In the genomic region with DNA sequence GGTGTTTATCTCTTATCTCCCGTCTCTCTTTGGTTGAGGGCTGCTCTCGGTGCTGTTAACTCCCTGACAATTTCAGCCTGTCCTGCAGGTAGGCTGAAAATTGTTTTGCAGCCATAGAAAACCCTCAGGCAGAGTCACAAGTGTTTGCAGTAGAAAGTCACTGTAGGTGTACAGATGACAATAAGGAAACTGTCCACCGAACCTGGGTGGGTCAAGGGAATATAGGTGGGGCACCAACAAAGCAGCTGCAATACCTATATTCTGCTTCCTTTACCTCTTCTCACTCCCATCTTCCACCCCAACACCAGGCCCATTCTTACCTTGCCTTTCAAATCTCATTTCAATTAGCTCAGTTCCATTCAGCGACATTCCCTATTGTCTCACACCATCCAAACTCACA, we compare ENCODE assay signal across 26 cellular contexts.
"Had no signal": no experiment of that assay in that cellular context is flagged by ENCODE, and none has a peak within 500 bp of the region (broad histone marks: within the 10 kb centered on the region; RNA-seq: fewer than 3 reads in every experiment).

No MANE protein-coding gene starts in this region.

- DNase-seq: hypothalamus; immature natural killer cell; kidney; left ventricle myocardium inferior; mesendoderm; naive thymus-derived CD4-positive, alpha-beta T cell; ovary; retina; right cardiac atrium; stimulated activated CD4-positive, alpha-beta T cell treated with anti-CD3 and anti-CD28 coated beads, Interleukin-12 subunit alpha, Interleukin-12 subunit beta, amount 100 ng/mL, for 4 hours; stimulated activated CD4-positive, alpha-beta T cell treated with anti-CD3 and anti-CD28 coated beads, Interleukin-15, amount 100 ng/mL, for 24 hours; stimulated activated CD4-positive, alpha-beta T cell treated with anti-CD3 and anti-CD28 coated beads, Interleukin-2, amount 100 ng/mL, for 24 hours; stimulated activated CD4-positive, alpha-beta T cell treated with anti-CD3 and anti-CD28 coated beads, Interleukin-4, amount 100 ng/mL, for 1 hour; stimulated activated naive B cell treated with anti-CD40 and anti-IgM and Interleukin-4, amounts not matched to agents 10 μg/mL and 1 μg/mL and 100 μg/mL, for 72 hours; stimulated activated naive CD8-positive, alpha-beta T cell treated with anti-CD3 and anti-CD28 coated beads, Interleukin-15, Interleukin-2, amounts not matched to agents 100 U/mL and 50 U/mL, for 24 hours; stomach; testis; thyroid gland; trophoblast cell; upper lobe of right lung had no signal

- H3K27ac ChIP-seq: left ventricle myocardium inferior, ovary, skin epidermis, stomach, testis, thyroid gland, upper lobe of right lung had no signal

- H3K4me1 ChIP-seq: left ventricle myocardium inferior, stomach, testis, thyroid gland, upper lobe of right lung had no signal

- H3K4me3 ChIP-seq: left ventricle myocardium inferior, lung, ovary, skin epidermis, stomach, testis, thyroid gland, upper lobe of right lung had no signal

- ATAC-seq: naive thymus-derived CD4-positive, alpha-beta T cell; natural killer cell treated with Interleukin-12 subunit alpha and Interleukin-12 subunit beta and Interleukin-15 and Interleukin-18, amount 100 ng/mL, for 72 hours; right cardiac atrium; sciatic nerve; stimulated activated naive B cell treated with anti-CD40 and anti-IgM and Interleukin-4, amounts not matched to agents 10 μg/mL and 1 μg/mL and 100 μg/mL, for 72 hours; stimulated activated naive CD8-positive, alpha-beta T cell treated with anti-CD3 and anti-CD28 coated beads, Interleukin-15, Interleukin-2, amounts not matched to agents 100 U/mL and 50 U/mL, for 24 hours; upper lobe of right lung had no signal

- H3K36me3 ChIP-seq: left ventricle myocardium inferior, ovary, stomach, thyroid gland, upper lobe of right lung had no signal

- FAIRE-seq: islet of Langerhans, kidney, urothelium cell line had no signal

- H3K27me3 ChIP-seq: ovary, stomach, testis, thyroid gland, upper lobe of right lung had no signal

- H3K9me3 ChIP-seq: left ventricle myocardium inferior, ovary, stomach, testis, thyroid gland, upper lobe of right lung had no signal
